ENCODE assay signal across 12 cellular contexts in the genomic region with DNA sequence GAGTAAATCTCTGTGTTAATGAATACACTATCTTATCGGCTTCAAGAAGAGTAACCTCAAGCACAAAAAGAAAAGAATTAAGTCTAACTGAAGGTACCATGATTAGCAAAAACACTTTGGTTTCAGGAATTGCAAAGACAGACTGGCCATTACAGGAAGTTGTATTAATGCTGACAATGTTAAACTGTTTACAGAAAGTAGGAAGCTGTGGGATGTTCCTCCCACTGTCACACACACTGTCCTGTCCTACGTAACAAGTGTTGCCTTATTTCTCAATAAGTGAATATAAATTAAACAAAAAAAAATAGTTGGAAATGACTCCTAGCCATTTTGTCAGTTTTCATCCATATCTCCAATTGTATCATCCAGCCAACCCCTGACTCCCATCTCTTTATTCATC. TPM values are rescaled to one million over a fixed set of nuclear protein-coding genes. Genes with fewer than 3 reads are reported as not detected.
DNase-seq lines count a peak whose midpoint lies in the region; ATAC-seq, FAIRE-seq and TF ChIP-seq lines count a peak whose summit lies in the region.
"Had no signal": no experiment of that assay in that cellular context is flagged by ENCODE, and none has a peak within 500 bp of the region (broad histone marks: within the 10 kb centered on the region; RNA-seq: fewer than 3 reads in every experiment).

No MANE protein-coding gene starts in this region.

- peak overlapping the region; percentile 67 for H3K27ac Mint-ChIP-seq in activated naive CD4-positive, alpha-beta T cell treated with anti-CD3 and anti-CD28 coated beads, Interleukin-2, amount 50 U/mL, for 24 hours
- H3K27ac Mint-ChIP-seq in mesothelial cell of epicardium = peak overlapping the region; percentile 47

- TF ChIP-seq RAD21 in GM12878 (IDR thresholded peaks at IDR 0.05; ENCODE audit: insufficient read depth, low read depth, low read length) = no peak

- CTCF ChIA-PET in GM12878 (lab: Yijun Ruan, JAX) = interaction anchor here (0.8 to 1.8 kb wide), 7 partner anchors 8 to 80 kb away, joined by 3 to 6 read pairs (median 4); a partner anchor contains a TSS

- no peaks in the 10 kb centered on the region; the same call in 1 of the 2 replicates for H4K20me1 ChIP-seq in GM12878 (ENCODE audit: control insufficient read depth, insufficient read depth)

- no peak for TF ChIP-seq EP300 in GM12878 (IDR thresholded peaks at IDR 0.05; ENCODE audit: borderline replicate concordance in 1 of 2, control insufficient read depth in 1 of 2, low read depth in 2 of 2, low read length in 2 of 2)

- H3K4me1 ChIP-seq in GM12878 (ENCODE audit: control insufficient read depth, insufficient read depth, low read length) = peaks cover 33% of the 10 kb centered on the region
- peaks cover 4% of the 10 kb centered on the region for H3K4me1 ChIP-seq in urinary bladder (ENCODE audit: insufficient read depth)

- BruUV-seq in GM12878 (replicated peaks; lab: Mats Ljungman, UMichigan) = TSS peak; percentile 2

- POLR2A ChIA-PET in GM12878 (lab: Charles Lee) = interaction anchor here (1.6 to 2.6 kb wide), 4 partner anchors 12 to 62 kb away, joined by 6 to 9 read pairs (median 8); no protein-coding TSS in a partner anchor

- no peak overlapping the region for H2AFZ ChIP-seq in GM12878 (ENCODE audit: control insufficient read depth, low read depth, low read length)

- peaks cover 96% of the 10 kb centered on the region for H3K79me2 ChIP-seq in GM12878 (ENCODE audit: control insufficient read depth, insufficient read depth, low read length)

- H3K9me3 Mint-ChIP-seq in activated naive CD4-positive, alpha-beta T cell treated with anti-CD3 and anti-CD28 coated beads, Interleukin-2, amount 50 U/mL, for 24 hours = no peaks in the 10 kb centered on the region
- H3K9me3 Mint-ChIP-seq in mesothelial cell of epicardium = no peaks in the 10 kb centered on the region

- ATAC-seq in GM12878 = peak; percentile 28; the same call in 1 of the 3 replicates
- no peak for ATAC-seq in GM18873 (IDR thresholded peaks at IDR 0.05; ENCODE audit: low FRiP score, unreplicated experiment)

- TF ChIP-seq POLR2A in GM12878 (IDR thresholded peaks at IDR 0.05; ENCODE audit: low read depth, low read length) = no peak

- intact Hi-C loops in GM12878 (cut with micrococcal nuclease; ENCODE audit: unreplicated experiment) = no loop called here

- H3K27me3 ChIP-seq in GM12878 (replicated peaks in 1 of 2; ENCODE audit: control insufficient read depth in 2 of 2, insufficient read depth in 2 of 2, low read length in 1 of 2) = no peaks in the 10 kb centered on the region

- in situ Hi-C loops in GM12878 (cut with MboI) = no loop called here

- SMC1A ChIA-PET in GM12878 (lab: Charles Lee; ENCODE audit: uncharacterized antibody, unreplicated experiment) = interaction anchor here (1.1 to 12.0 kb wide), 8 partner anchors 10 to 84 kb away, joined by 3 to 103 read pairs (median 14); no protein-coding TSS in a partner anchor

- H3K4me3 Mint-ChIP-seq in activated naive CD4-positive, alpha-beta T cell treated with anti-CD3 and anti-CD28 coated beads, Interleukin-2, amount 50 U/mL, for 24 hours = peak overlapping the region; percentile 44
- no peak overlapping the region for H3K4me3 Mint-ChIP-seq in mesothelial cell of epicardium

- H3K27me3 Mint-ChIP-seq in activated naive CD4-positive, alpha-beta T cell treated with anti-CD3 and anti-CD28 coated beads, Interleukin-2, amount 50 U/mL, for 24 hours = no peaks in the 10 kb centered on the region
- no peaks in the 10 kb centered on the region for H3K27me3 Mint-ChIP-seq in mesothelial cell of epicardium (ENCODE audit: low read depth)

- H3K27ac ChIP-seq in GM12878 (ENCODE audit: control insufficient read depth, insufficient read depth) (peak overlapping the region; percentile 43), urinary bladder (ENCODE audit: low read depth) (peak overlapping the region; percentile 73)

- peaks cover 81% of the 10 kb centered on the region for H3K4me1 Mint-ChIP-seq in activated naive CD4-positive, alpha-beta T cell treated with anti-CD3 and anti-CD28 coated beads, Interleukin-2, amount 50 U/mL, for 24 hours
- H3K4me1 Mint-ChIP-seq in mesothelial cell of epicardium = peaks cover 8% of the 10 kb centered on the region

- H3K9ac ChIP-seq in GM12878 (ENCODE audit: control insufficient read depth, insufficient read depth, low read length) = no peak overlapping the region

- TF ChIP-seq CTCF in GM12878 (IDR thresholded peaks at IDR 0.05 in 2 of 3, conservative IDR thresholded peaks at IDR 0.05 in 1 of 3; ENCODE audit: control insufficient read depth in 2 of 3, extremely low read depth in 1 of 3, insufficient read depth in 1 of 3, low read depth in 3 of 3, low read length in 3 of 3) = no peak
- no peak for TF ChIP-seq CTCF in mesothelial cell of epicardium (IDR thresholded peaks at IDR 0.05; ENCODE audit: unreplicated experiment)

- RAD21 ChIA-PET in GM12878 (lab: Charles Lee; ENCODE audit: unreplicated experiment) = interaction anchor here (1.3 to 4.9 kb wide), 9 partner anchors 8 to 73 kb away, joined by 5 to 20 read pairs (median 9); no protein-coding TSS in a partner anchor

- H3K36me3 Mint-ChIP-seq in activated naive CD4-positive, alpha-beta T cell treated with anti-CD3 and anti-CD28 coated beads, Interleukin-2, amount 50 U/mL, for 24 hours = peaks cover 31% of the 10 kb centered on the region
- H3K36me3 Mint-ChIP-seq in mesothelial cell of epicardium = peaks cover 41% of the 10 kb centered on the region

- no peak for FAIRE-seq in GM12878 (lab: Jason Lieb, UNC)
- FAIRE-seq: colon, islet of Langerhans had no signal

- 71% methylated on average over 2 of the region's 2 CpGs for WGBS in GM12878 (ENCODE audit: insufficient coverage, insufficient replicate concordance, low lambda C conversion rate, missing lambda C conversion rate)
- WGBS in urinary bladder = 62% methylated on average over 2 of the region's 2 CpGs

- no peaks in the 10 kb centered on the region for H3K9me3 ChIP-seq in GM12878 (replicated peaks; ENCODE audit: control insufficient read depth, insufficient read depth, low read length)

- H3K4me3 ChIP-seq in GM12878 = peak overlapping the region; percentile 48
- no peak overlapping the region for H3K4me3 ChIP-seq in urinary bladder (ENCODE audit: low read depth, low read length)

- H3K4me2 ChIP-seq in GM12878 (ENCODE audit: control insufficient read depth, insufficient read depth) = peak overlapping the region; percentile 80

- DNase-seq in activated naive CD4-positive, alpha-beta T cell treated with Interleukin-2 at 50 U/mL for 16 hours = no peak
- DNase-seq in GM12878 (ENCODE audit: low read depth, low spot score) (no peak), mesothelial cell of epicardium (ENCODE audit: low spot score in 2 of 2, unreplicated experiment in 2 of 2) (no peak), NCI-H748 (lab: John Stamatoyannopoulos, UW; ENCODE audit: unreplicated experiment) (no peak), NCI-H146 treated with DMSO at 0.1 percent for 48 hours (lab: John Stamatoyannopoulos, UW; ENCODE audit: unreplicated experiment) (no peak)
- DNase-seq: NCI-H1694 treated with DMSO at 0.1 percent for 48 hours; stimulated activated CD4-positive, alpha-beta T cell treated with anti-CD3 and anti-CD28 coated beads, Interleukin-2, amount 100 ng/mL, for 24 hours had no signal

- H3K36me3 ChIP-seq in GM12878 (ENCODE audit: control insufficient read depth in 2 of 2, insufficient read depth in 2 of 2, low read length in 1 of 2) (peaks cover 5 to 35% of the 10 kb centered on the region in 2 experiments), urinary bladder (ENCODE audit: insufficient read depth) (no peaks in the 10 kb centered on the region)

RNA-seq across cellular contexts. Expression of a gene that starts 8.6 kb away (rescaled TPM):
- 62.4 and 63.0 TPM in 2 replicates for total RNA-seq in GM12878 (2013; cell fraction: nucleolus; rRNA removed)
- total RNA-seq in GM12878 (2014; rRNA removed) (39.3 and 45.2 TPM in 2 replicates), GM12878 (2014; rRNA removed; fragmentation: Illumina TruSeq; extraction: Trizol) (49.2 and 49.6 TPM in 2 replicates), GM12878 (2021) (40.5 and 43.5 TPM in 2 replicates), mesothelial cell of epicardium (36.2 to 37.7 TPM (median 37.7 TPM) in 3 replicates), urinary bladder (106 TPM)
- 20.1 TPM for polyA plus RNA-seq in GM12878 (2011; ENCODE audit: low read depth)
- polyA plus RNA-seq in GM12878 (2011; rRNA removed) (59.7 and 85.8 TPM in 2 replicates), GM12878 (2014; fragmentation: Illumina TruSeq; extraction: Trizol) (43.3 and 56.8 TPM in 2 replicates), GM12878 (2014; fragmentation: Nextera tagmentation; extraction: Ambion mirVana) (10 to 100 TPM in 1 of 2 experiments, 1 to 10 TPM in 1; 9.8 to 10.9 TPM), GM12878 (2014; rRNA removed) (22.7 and 26.4 TPM in 2 replicates), GM12878 (2016; fragmentation: Nextera tagmentation; extraction: Ambion mirVana) (10 to 100 TPM; 31.4 to 33.6 TPM), urinary bladder (27.8 TPM)
- 21.1 and 27.1 TPM in 2 replicates for polyA plus RNA-seq in GM12878 (2011; cell fraction: cytosol; rRNA removed)
- 17.5 and 21.7 TPM in 2 replicates for polyA plus RNA-seq in GM12878 (2011; cell fraction: nucleus; rRNA removed)
- 30.6 and 42.6 TPM in 2 replicates for polyA plus RNA-seq in GM12878 (2012)
- polyA minus RNA-seq in GM12878 (2011; rRNA and poly(A)+ RNA removed) = 62.3 and 96.0 TPM in 2 replicates
- 26.6 and 28.0 TPM in 2 replicates for polyA minus RNA-seq in GM12878 (2011; cell fraction: cytosol; rRNA and poly(A)+ RNA removed)
- polyA minus RNA-seq in GM12878 (2011; cell fraction: nucleus; rRNA and poly(A)+ RNA removed) = 15.1 and 23.2 TPM in 2 replicates
